8 cellular contexts compared by ENCODE assay signal in the genomic region with DNA sequence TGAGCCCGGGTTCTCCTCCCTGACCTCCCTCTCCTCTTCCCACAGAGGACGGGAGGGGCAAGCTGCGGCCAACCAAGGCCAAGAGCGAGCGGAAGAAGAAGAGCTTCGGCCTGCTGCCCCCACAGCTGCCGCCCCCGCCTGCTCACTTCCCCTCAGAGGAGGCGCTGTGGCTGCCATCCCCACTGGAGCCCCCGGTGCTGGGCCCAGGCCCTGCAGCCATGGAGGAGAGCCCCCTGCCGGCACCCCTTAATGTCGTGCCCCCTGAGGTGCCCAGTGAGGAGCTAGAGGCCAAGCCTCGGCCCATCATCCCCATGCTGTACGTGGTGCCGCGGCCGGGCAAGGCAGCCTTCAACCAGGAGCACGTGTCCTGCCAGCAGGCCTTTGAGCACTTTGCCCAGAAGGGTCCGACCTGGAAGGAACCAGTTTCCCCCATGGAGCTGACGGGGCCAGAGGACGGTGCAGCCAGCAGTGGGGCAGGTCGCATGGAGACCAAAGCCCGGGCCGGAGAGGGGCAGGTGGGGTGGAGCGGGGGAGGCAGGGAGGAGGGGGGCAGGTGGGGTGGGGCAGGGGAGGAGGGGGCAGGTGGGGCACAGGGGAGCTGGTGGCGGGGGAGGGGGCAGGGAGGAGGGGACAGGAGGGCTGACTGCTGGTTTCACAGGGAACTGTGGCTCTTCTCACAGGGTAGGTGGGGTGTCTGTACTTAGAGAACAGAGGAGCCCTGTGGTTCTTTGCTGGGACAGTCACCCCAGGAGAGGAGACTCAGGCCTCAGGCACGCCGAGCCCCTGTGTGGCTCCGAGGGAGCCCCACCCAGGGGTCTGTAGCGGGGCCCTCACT.
DNase-seq lines count a peak whose midpoint lies in the region; ATAC-seq, FAIRE-seq and TF ChIP-seq lines count a peak whose summit lies in the region.

No MANE protein-coding gene starts in this region.

- 91% methylated on average over 29 to 30 of the region's 30 CpGs for WGBS in heart right ventricle, 2 donors

- no peak overlapping the region for H3K4me3 ChIP-seq in CD4-positive, CD25-positive, alpha-beta regulatory T cell (ENCODE audit: low read depth, low read length)
- H3K4me3 ChIP-seq in heart right ventricle (no peak overlapping the region), BE2C (ENCODE audit: low read depth, low read length) (no peak overlapping the region)

- H3K27me3 Mint-ChIP-seq in CD4-positive, CD25-positive, alpha-beta regulatory T cell, result peaks cover 4% of the 10 kb centered on the region
- H3K27me3 Mint-ChIP-seq in central memory CD8-positive, alpha-beta T cell, result no peaks in the 10 kb centered on the region

- H3K27me3 ChIP-seq in CD4-positive, CD25-positive, alpha-beta regulatory T cell (ENCODE audit: control insufficient read depth, insufficient read depth, low read length), result no peaks in the 10 kb centered on the region
- no peaks in the 10 kb centered on the region for H3K27me3 ChIP-seq in heart right ventricle
- no peaks in the 10 kb centered on the region for H3K27me3 ChIP-seq in BE2C

- H3K27ac ChIP-seq in CD4-positive, CD25-positive, alpha-beta regulatory T cell (ENCODE audit: insufficient read depth, low read length, poor library complexity, severe bottlenecking), result peak overlapping the region; percentile 98
- H3K27ac ChIP-seq in heart right ventricle, result peak overlapping the region in 1 of 10 donors; percentile 6

- H3K4me1 Mint-ChIP-seq in CD4-positive, CD25-positive, alpha-beta regulatory T cell, result peaks cover 3 to 66% (median 11%) of the 10 kb centered on the region in 4 donors
- H3K4me1 Mint-ChIP-seq in central memory CD8-positive, alpha-beta T cell, result peaks cover 16% of the 10 kb centered on the region

- no peak for ATAC-seq in CD4-positive, CD25-positive, alpha-beta regulatory T cell (ENCODE audit: low read depth in 2 of 2)
- peak; percentile 30 for ATAC-seq in HG03439 (IDR thresholded peaks at IDR 0.05; ENCODE audit: unreplicated experiment)
- ATAC-seq in central memory CD8-positive, alpha-beta T cell (replicated peaks; ENCODE audit: extremely low read depth, poor library complexity, severe bottlenecking), result no peak
- ATAC-seq in heart right ventricle, result no peak

- no peaks in the 10 kb centered on the region for H3K9me3 Mint-ChIP-seq in CD4-positive, CD25-positive, alpha-beta regulatory T cell
- H3K9me3 Mint-ChIP-seq in central memory CD8-positive, alpha-beta T cell, result no peaks in the 10 kb centered on the region

- no peaks in the 10 kb centered on the region for H3K9me3 ChIP-seq in CD4-positive, CD25-positive, alpha-beta regulatory T cell (ENCODE audit: control insufficient read depth in 2 of 2, low read length in 2 of 2)
- H3K9me3 ChIP-seq in heart right ventricle (no peaks in the 10 kb centered on the region), BE2C (no peaks in the 10 kb centered on the region)

- peak overlapping the region; percentile 83 to 90 (median 86) for H3K4me3 Mint-ChIP-seq in CD4-positive, CD25-positive, alpha-beta regulatory T cell
- peak overlapping the region; percentile 59 for H3K4me3 Mint-ChIP-seq in central memory CD8-positive, alpha-beta T cell

- H3K27ac Mint-ChIP-seq in CD4-positive, CD25-positive, alpha-beta regulatory T cell, result peak overlapping the region; percentile 98 to 99 (median 99)
- H3K27ac Mint-ChIP-seq in central memory CD8-positive, alpha-beta T cell (ENCODE audit: low read depth), result peak overlapping the region; percentile 78

- TF ChIP-seq CTCF in heart right ventricle (IDR thresholded peaks at IDR 0.05) (no peak), BE2C (IDR thresholded peaks at IDR 0.05; ENCODE audit: low read depth, low read length) (no peak)

- H3K36me3 ChIP-seq in CD4-positive, CD25-positive, alpha-beta regulatory T cell (ENCODE audit: control insufficient read depth, insufficient read depth, low read length), result peaks cover 13% of the 10 kb centered on the region
- H3K36me3 ChIP-seq in heart right ventricle, result peaks cover 0 to 59% (median 19%) of the 10 kb centered on the region in 9 donors
- H3K36me3 ChIP-seq in BE2C, result peaks cover 30% of the 10 kb centered on the region

- DNase-seq in CD4-positive, CD25-positive, alpha-beta regulatory T cell, result peak in 2 of 3 donors; percentile 19 to 60
- DNase-seq in GM19239 (ENCODE audit: insufficient read length, low spot score), result peak; percentile 86
- no peak for DNase-seq in central memory CD8-positive, alpha-beta T cell (ENCODE audit: low spot score in 2 of 2)
- no peak for DNase-seq in NCI-H1417 treated with DMSO at 0.1 percent for 48 hours (lab: John Stamatoyannopoulos, UW)
- DNase-seq in heart right ventricle, result no peak
- no peak for DNase-seq in BE2C
- no peak for DNase-seq in AG08396 (ENCODE audit: low spot score)

- intact Hi-C loops in heart right ventricle (cut with DNase I), result loop anchor here in 2 of 10 donors (10.0 kb wide), 1 partner anchor 76 kb away; no protein-coding TSS in a partner anchor

- H3K4me1 ChIP-seq in CD4-positive, CD25-positive, alpha-beta regulatory T cell (ENCODE audit: control insufficient read depth, insufficient read depth, low read length, poor library complexity, severe bottlenecking), result peaks cover 40% of the 10 kb centered on the region
- H3K4me1 ChIP-seq in heart right ventricle (peaks cover 23 to 35% (median 30%) of the 10 kb centered on the region in 9 donors), BE2C (peaks cover 32% of the 10 kb centered on the region)

- FAIRE-seq in GM19239 (lab: Jason Lieb, UNC), result no peak

- H3K36me3 Mint-ChIP-seq in CD4-positive, CD25-positive, alpha-beta regulatory T cell, result peaks cover 5% of the 10 kb centered on the region
- H3K36me3 Mint-ChIP-seq in central memory CD8-positive, alpha-beta T cell (ENCODE audit: insufficient read depth), result peaks cover 12% of the 10 kb centered on the region

Comparison
In these comparisons a context has a peak if more than half of its experiments do, and no peak if none do; other contexts are left out.
1. DNase-seq: peak in CD4-positive, CD25-positive, alpha-beta regulatory T cell (2 of 3) and GM19239 (single experiment); none in central memory CD8-positive, alpha-beta T cell (0 of 2), NCI-H1417 treated with DMSO at 0.1 percent for 48 hours (single experiment), heart right ventricle (0 of 2), BE2C (single experiment) and AG08396 (single experiment).